18 cellular contexts compared by ENCODE assay signal in the genomic region with DNA sequence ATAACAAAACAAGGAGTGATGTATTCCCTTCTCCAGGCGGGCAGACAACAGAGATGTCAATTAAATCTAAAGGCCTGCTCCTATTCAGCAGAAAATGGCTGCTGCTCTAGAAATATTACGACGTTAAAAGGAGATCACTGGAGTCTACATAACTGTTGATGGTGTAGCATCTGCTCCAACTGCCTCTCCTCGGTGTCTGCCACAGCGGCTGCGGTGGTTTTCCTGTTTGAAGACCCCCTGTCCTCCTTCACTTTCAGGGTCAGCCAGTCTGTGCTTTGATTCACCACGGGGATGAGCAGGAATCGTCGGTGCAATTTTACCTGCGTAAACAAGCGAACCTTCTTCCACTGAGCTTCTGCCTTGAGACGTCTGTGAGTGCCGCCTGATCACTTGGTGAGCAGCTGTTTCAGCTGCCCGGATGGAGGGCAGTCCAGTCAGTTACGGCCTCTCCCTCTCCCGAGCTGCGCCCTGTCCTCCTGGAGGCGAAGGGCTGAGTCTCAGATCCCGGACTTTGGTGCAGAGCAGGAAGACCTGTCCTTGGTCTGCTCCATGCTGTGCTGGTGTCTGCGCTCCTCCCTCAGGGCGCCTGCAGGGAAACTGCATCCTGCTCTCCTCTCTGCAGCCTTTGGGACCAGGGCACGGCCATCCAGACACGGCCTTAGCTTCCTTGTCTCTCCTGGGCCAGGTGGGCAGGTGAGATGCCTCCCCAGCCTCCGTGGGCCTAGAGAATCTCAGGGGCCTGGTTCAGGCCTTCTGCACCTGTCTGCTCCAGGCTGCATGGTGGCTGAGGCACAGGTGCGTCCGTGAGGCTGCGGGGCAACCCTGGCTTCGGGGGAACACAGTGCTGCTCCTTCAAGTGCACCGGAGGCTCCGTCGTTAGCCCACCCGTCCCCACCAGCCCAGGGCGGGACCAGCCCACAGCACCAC.
A peak's percentile ranks its signal among the peaks of the same experiment; 100 is the strongest.
DNase-seq lines count a peak whose midpoint lies in the region; ATAC-seq and TF ChIP-seq lines count a peak whose summit lies in the region.
"Had no signal": no experiment of that assay in that cellular context is flagged by ENCODE, and none has a peak within 500 bp of the region (broad histone marks: within the 10 kb centered on the region; RNA-seq: fewer than 3 reads in every experiment).

No MANE protein-coding gene starts in this region.

- H3K4me1 ChIP-seq in right atrium auricular region (no peaks in the 10 kb centered on the region), right cardiac atrium (ENCODE audit: control insufficient read depth, insufficient read depth, low read length) (no peaks in the 10 kb centered on the region), osteoblast (ENCODE audit: insufficient read depth, low read length) (no peaks in the 10 kb centered on the region)
- H3K4me1 ChIP-seq: A549, Peyer's patch had no signal

- DNase-seq in right atrium auricular region (ENCODE audit: low spot score) (peak; percentile 49), right cardiac atrium (no peak), islet precursor cell (peak; percentile 34), osteoblast (ENCODE audit: insufficient read length, low spot score, missing footprints) (peak; percentile 44), NOMO-1 treated with dmso at 0.1 percent for 144 hours (lab: John Stamatoyannopoulos, UW; ENCODE audit: unreplicated experiment) (no peak), NCI-H187 (lab: John Stamatoyannopoulos, UW) (no peak)
- DNase-seq: Calu3, EL, NCI-H1105 treated with DMSO at 0.1 percent for 48 hours, NCI-H1694, Peyer's patch had no signal

- H3K4me3 ChIP-seq in right atrium auricular region, result no peak overlapping the region
- no peak overlapping the region for H3K4me3 ChIP-seq in right cardiac atrium (ENCODE audit: low read length)
- H3K4me3 ChIP-seq in osteoblast (ENCODE audit: insufficient read depth, low read length), result no peak overlapping the region
- H3K4me3 ChIP-seq: A549, GM12878, GM23338, Peyer's patch had no signal

- TF ChIP-seq CTCF in right atrium auricular region (IDR thresholded peaks at IDR 0.05), result no peak
- TF ChIP-seq CTCF in osteoblast (IDR thresholded peaks at IDR 0.05; ENCODE audit: extremely low read depth, low read depth, low read length), result no peak

- intact Hi-C loops in right cardiac atrium (cut with DNase I), result no loop called here

- H4K20me1 ChIP-seq in osteoblast (ENCODE audit: insufficient read depth, low read length), result no peaks in the 10 kb centered on the region

- no peak overlapping the region for H3K27ac ChIP-seq in right atrium auricular region
- no peak overlapping the region for H3K27ac ChIP-seq in right cardiac atrium (ENCODE audit: low read length)
- H3K27ac ChIP-seq in osteoblast (ENCODE audit: low read depth, low read length), result no peak overlapping the region
- H3K27ac ChIP-seq: A549, Peyer's patch had no signal

- ATAC-seq in right cardiac atrium (no peak), HG02642 (IDR thresholded peaks at IDR 0.05; ENCODE audit: poor library complexity, unreplicated experiment) (no peak)
- ATAC-seq: A549; CD8-positive, alpha-beta T cell; GM12878; GM23338; HCT116; Right ventricle myocardium inferior had no signal

- no peaks in the 10 kb centered on the region for H3K27me3 ChIP-seq in right atrium auricular region
- no peaks in the 10 kb centered on the region for H3K27me3 ChIP-seq in right cardiac atrium (ENCODE audit: control insufficient read depth, insufficient read depth)
- H3K27me3 ChIP-seq in osteoblast (ENCODE audit: insufficient read depth, low read length), result no peaks in the 10 kb centered on the region
- H3K27me3 ChIP-seq: Peyer's patch had no signal

- no peak overlapping the region for H3K4me2 ChIP-seq in osteoblast (ENCODE audit: insufficient read depth, low read length)
- H3K4me2 ChIP-seq: A549, GM23338 had no signal

- H3K79me2 ChIP-seq in osteoblast (ENCODE audit: insufficient read depth, low read length), result no peaks in the 10 kb centered on the region

- no peaks in the 10 kb centered on the region for H3K36me3 ChIP-seq in right atrium auricular region
- no peaks in the 10 kb centered on the region for H3K36me3 ChIP-seq in osteoblast (ENCODE audit: insufficient read depth, low read length)
- H3K36me3 ChIP-seq: Peyer's patch had no signal

- 89% methylated on average over 33 of the region's 33 CpGs for WGBS in right cardiac atrium

- H2AFZ ChIP-seq in osteoblast (ENCODE audit: low read length), result no peak overlapping the region
- H2AFZ ChIP-seq: GM23338 had no signal

- H3K9me3 ChIP-seq in right atrium auricular region, result no peaks in the 10 kb centered on the region
- H3K9me3 ChIP-seq in right cardiac atrium (ENCODE audit: control insufficient read depth, low read length), result no peaks in the 10 kb centered on the region
- H3K9me3 ChIP-seq in osteoblast (ENCODE audit: low read depth, low read length), result peaks cover 3% of the 10 kb centered on the region
- H3K9me3 ChIP-seq: A549, Peyer's patch had no signal

Comparison
In these comparisons a context has a peak if more than half of its experiments do, and no peak if none do; other contexts are left out.
1. DNase-seq: peak in right atrium auricular region (single experiment), islet precursor cell (single experiment) and osteoblast (single experiment); none in right cardiac atrium (0 of 3), NOMO-1 treated with dmso at 0.1 percent for 144 hours (single experiment) and NCI-H187 (0 of 2).